7 cellular contexts compared by ENCODE assay signal in the genomic region with DNA sequence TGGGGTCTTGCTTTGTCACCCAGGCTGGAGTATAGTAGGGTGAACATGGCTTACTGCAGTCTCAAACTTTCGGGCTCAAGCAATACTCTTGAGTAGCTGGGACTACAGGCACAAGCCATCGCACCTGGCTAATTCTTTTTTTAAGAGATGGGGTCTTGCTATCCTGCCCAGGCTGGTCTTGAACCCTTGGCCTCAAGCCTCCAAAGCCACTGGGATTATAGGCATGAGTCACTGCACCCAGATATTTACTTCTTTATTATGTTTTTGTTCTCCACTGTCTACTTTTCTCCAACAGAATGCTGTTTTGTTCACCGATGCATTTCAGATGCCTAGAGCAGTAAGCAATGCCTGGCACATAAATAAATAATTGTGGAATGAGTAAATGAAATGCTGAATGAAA.
"Had no signal": no experiment of that assay in that cellular context is flagged by ENCODE, and none has a peak within 500 bp of the region (broad histone marks: within the 10 kb centered on the region; RNA-seq: fewer than 3 reads in every experiment).

No MANE protein-coding gene starts in this region.

- FAIRE-seq: HepG2, HTR-8/SVneo had no signal

- H3K4me2 ChIP-seq: KMS-11 had no signal

- H3K9ac ChIP-seq: KMS-11 had no signal

- DNase-seq: IMR-90, KBM-7, KG1 had no signal

- H3K27ac ChIP-seq: HL-60, KMS-11 had no signal

- ATAC-seq: HepG2 had no signal
